Comparison of ENCODE assay signal across 8 cellular contexts in genomic region chr6:35727206-35727934, GRCh38. TPM values are rescaled to one million over a fixed set of nuclear protein-coding genes. Genes with fewer than 3 reads are reported as not detected.
A peak's percentile ranks its signal among the peaks of the same experiment; 100 is the strongest.
DNase-seq lines count a peak whose midpoint lies in the region; ATAC-seq and TF ChIP-seq lines count a peak whose summit lies in the region.

No MANE protein-coding gene starts in this region.

- DNase-seq in HK-2 (ENCODE audit: unreplicated experiment): peak; percentile 67
- peak; percentile 67 for DNase-seq in RKO (ENCODE audit: low spot score)
- DNase-seq in coronary artery (ENCODE audit: low spot score): peak; percentile 97
- peak; percentile 22 for DNase-seq in kidney glomerular epithelial cell (lab: John Stamatoyannopoulos, UW)
- DNase-seq in spleen: no peak
- DNase-seq in stimulated activated CD4-positive, alpha-beta T cell treated with anti-CD3 and anti-CD28 coated beads, Interleukin-4, amount 100 ng/mL, for 4 hours: no peak

- no peak for TF ChIP-seq CTCF in coronary artery (IDR thresholded peaks at IDR 0.05)
- no peak for TF ChIP-seq CTCF in spleen (IDR thresholded peaks at IDR 0.05 in 8 of 11, conservative IDR thresholded peaks at IDR 0.05 in 3 of 11)

- peak overlapping the region; percentile 91 to 100 (median 99) for H3K4me2 ChIP-seq in BLaER1 treated with 17β-estradiol and CSF1 and Interleukin-3, amounts not matched to agents 10 nM and 100 nM

- H3K9ac ChIP-seq in BLaER1 treated with 17β-estradiol and CSF1 and Interleukin-3, amounts not matched to agents 10 nM and 100 nM: peak overlapping the region; percentile 72 to 91 (median 85)

- no peaks in the 10 kb centered on the region for H4K20me1 ChIP-seq in BLaER1 treated with 17β-estradiol and CSF1 and Interleukin-3, amounts not matched to agents 10 nM and 100 nM

- intact Hi-C loops in spleen (cut with DNase I; ENCODE audit: low total_unique reads): loop anchor here (5.0 kb wide), 1 partner anchor 40 kb away; the partner anchor contains the start of gene FKBP5

- H3K4me1 ChIP-seq in BLaER1 treated with 17β-estradiol and CSF1 and Interleukin-3, amounts not matched to agents 10 nM and 100 nM: peaks cover 82 to 90% (median 86%) of the 10 kb centered on the region in 10 experiments
- H3K4me1 ChIP-seq in spleen: peaks cover 52 to 98% (median 92%) of the 10 kb centered on the region in 6 donors

- peak; percentile 1 for ATAC-seq in GM18520 (IDR thresholded peaks at IDR 0.05; ENCODE audit: unreplicated experiment)

- WGBS in spleen, 5 donors: 11 to 23% (median 18%) methylated on average over 14 to 29 of the region's 29 CpGs

- H3K27me3 ChIP-seq in BLaER1 treated with 17β-estradiol and CSF1 and Interleukin-3, amounts not matched to agents 10 nM and 100 nM: no peaks in the 10 kb centered on the region
- no peaks in the 10 kb centered on the region for H3K27me3 ChIP-seq in spleen (replicated peaks in 1 of 7)

- no peaks in the 10 kb centered on the region for H3K9me3 ChIP-seq in BLaER1 treated with 17β-estradiol and CSF1 and Interleukin-3, amounts not matched to agents 10 nM and 100 nM (replicated peaks in 1 of 11)
- H3K9me3 ChIP-seq in spleen: no peaks in the 10 kb centered on the region

- peak overlapping the region; percentile 36 to 98 (median 93); a peak in 21 of 22 replicates for H3K27ac ChIP-seq in BLaER1 treated with 17β-estradiol and CSF1 and Interleukin-3, amounts not matched to agents 10 nM and 100 nM
- peak overlapping the region; percentile 100 for H3K27ac ChIP-seq in coronary artery
- peak overlapping the region; percentile 95 to 100 (median 100) for H3K27ac ChIP-seq in spleen

- TF ChIP-seq POLR2A in spleen (IDR thresholded peaks at IDR 0.05): peak in 1 of 3 donors; percentile 62

- peak overlapping the region; percentile 51 to 71 (median 62) for H3K4me3 ChIP-seq in BLaER1 treated with 17β-estradiol and CSF1 and Interleukin-3, amounts not matched to agents 10 nM and 100 nM
- H3K4me3 ChIP-seq in coronary artery: peak overlapping the region; percentile 75
- peak overlapping the region; percentile 15 to 68 (median 45) for H3K4me3 ChIP-seq in spleen

- H3K36me3 ChIP-seq in BLaER1 treated with 17β-estradiol and CSF1 and Interleukin-3, amounts not matched to agents 10 nM and 100 nM: no peaks in the 10 kb centered on the region
- no peaks in the 10 kb centered on the region for H3K36me3 ChIP-seq in spleen

RNA-seq across cellular contexts. Expression of gene ARMC12, which starts 9.5 kb away (rescaled TPM):
- total RNA-seq in spleen: 1 to 10 TPM in 2 of 7 donors, under 1 TPM in 5; 0.23 to 1.6 (median 0.97) TPM
- polyA plus RNA-seq in spleen: 1 to 10 TPM; 2.0 to 4.1 (median 2.7) TPM

RNA-seq across cellular contexts. Expression of gene FKBP5, which starts 38.7 kb away (rescaled TPM):
- 100 to 1,000 TPM in 5 of 7 donors, 10 to 100 TPM in 2; 39.9 to 368 (median 241) TPM for total RNA-seq in spleen
- 10 to 100 TPM; 23.8 to 88.9 (median 75.9) TPM for polyA plus RNA-seq in spleen

RNA-seq across cellular contexts. Expression of gene CLPSL2, which starts 49.0 kb away (rescaled TPM):
- total RNA-seq in spleen: not detected
- not detected for polyA plus RNA-seq in spleen

RNA-seq across cellular contexts. Expression of gene CLPSL1, which starts 53.4 kb away (rescaled TPM):
- not detected for total RNA-seq in spleen
- not detected for polyA plus RNA-seq in spleen

Comparison
In these comparisons a context has a peak if more than half of its experiments do, and no peak if none do; other contexts are left out.
1. DNase-seq: peak in HK-2 (single experiment), RKO (single experiment), coronary artery (single experiment) and kidney glomerular epithelial cell (single experiment); none in spleen (single experiment) and stimulated activated CD4-positive, alpha-beta T cell treated with anti-CD3 and anti-CD28 coated beads, Interleukin-4, amount 100 ng/mL, for 4 hours (0 of 2).
2. Peak in every context shown above with its lines, with median percentiles within 50 percentile points of each other: H3K27ac ChIP-seq and H3K4me3 ChIP-seq.